9 cellular contexts compared by ENCODE assay signal in genomic region chr14:22713631-22713950, GRCh38.
DNase-seq lines count a peak whose midpoint lies in the region; TF ChIP-seq lines count a peak whose summit lies in the region.
"Had no signal": no experiment of that assay in that cellular context is flagged by ENCODE, and none has a peak within 500 bp of the region (broad histone marks: within the 10 kb centered on the region; RNA-seq: fewer than 3 reads in every experiment).

No MANE protein-coding gene starts in this region.

- H3K27ac ChIP-seq in OCI-LY1 (ENCODE audit: low read depth, low read length, poor library complexity, severe bottlenecking) (no peak overlapping the region), duodenal mucosa (ENCODE audit: low read depth, low read length) (no peak overlapping the region)

- H3K27me3 ChIP-seq in OCI-LY1 (ENCODE audit: insufficient read depth, low read length) (no peaks in the 10 kb centered on the region), duodenal mucosa (ENCODE audit: control insufficient read depth in 1 of 2, insufficient read depth in 2 of 2, low read length in 2 of 2) (peaks cover 0 to 5% of the 10 kb centered on the region in 2 donors)

- no peaks in the 10 kb centered on the region; the same call in 1 of the 2 replicates for H3F3A ChIP-seq in OCI-LY1 (ENCODE audit: insufficient read depth, low read length)

- H3K4me1 ChIP-seq in OCI-LY1 (ENCODE audit: insufficient read depth, low read length, severe bottlenecking) (peaks cover 14% of the 10 kb centered on the region), duodenal mucosa (ENCODE audit: control insufficient read depth in 1 of 2, insufficient read depth in 2 of 2, low read length in 2 of 2) (peaks cover 3% of the 10 kb centered on the region in 2 donors)

- H3K36me3 ChIP-seq in OCI-LY1 (ENCODE audit: insufficient read depth, low read length) (no peaks in the 10 kb centered on the region), duodenal mucosa (ENCODE audit: control insufficient read depth in 1 of 2, insufficient read depth in 2 of 2, low read length in 2 of 2) (no peaks in the 10 kb centered on the region)

- no peaks in the 10 kb centered on the region for H3K9me2 ChIP-seq in OCI-LY1 (ENCODE audit: low read depth, low read length)

- H3K9me3 ChIP-seq in OCI-LY1 (ENCODE audit: low read length) (no peaks in the 10 kb centered on the region), duodenal mucosa (ENCODE audit: control insufficient read depth in 1 of 2, low read length in 2 of 2) (no peaks in the 10 kb centered on the region)

- DNase-seq in DMS53 (lab: John Stamatoyannopoulos, UW) (peak; percentile 55), DMS53 treated with DMSO at 0.1 percent for 48 hours (lab: John Stamatoyannopoulos, UW; ENCODE audit: unreplicated experiment) (no peak), retinal pigment epithelial cell (ENCODE audit: low read depth) (no peak), NCI-H2107 treated with DMSO at 0.1 percent for 48 hours (lab: John Stamatoyannopoulos, UW; ENCODE audit: unreplicated experiment) (no peak), HuH-7 (ENCODE audit: low spot score) (no peak), NCI-H2171 treated with DMSO at 0.1 percent for 48 hours (lab: John Stamatoyannopoulos, UW) (no peak)
- DNase-seq: 8988T had no signal

- no peak for TF ChIP-seq CTCF in OCI-LY1 (IDR thresholded peaks at IDR 0.05; ENCODE audit: low read length)
- TF ChIP-seq CTCF in retinal pigment epithelial cell (conservative IDR thresholded peaks at IDR 0.05; ENCODE audit: low read depth, low read length) = no peak

- H3K9ac ChIP-seq in OCI-LY1 (ENCODE audit: low read length) (peak overlapping the region; percentile 52; the same call in 1 of the 2 replicates), duodenal mucosa (ENCODE audit: low read depth in 1 of 2, low read length in 2 of 2) (peak overlapping the region in 1 of 2 donors; percentile 51)

- H2AFZ ChIP-seq in OCI-LY1 (ENCODE audit: low read length) = peak overlapping the region; percentile 81; the same call in 1 of the 2 replicates

- H3K4me3 ChIP-seq in OCI-LY1 (ENCODE audit: low read depth, low read length, poor library complexity, severe bottlenecking) (peak overlapping the region; percentile 57), duodenal mucosa (ENCODE audit: low read depth in 1 of 2, low read length in 2 of 2) (peak overlapping the region; percentile 55 to 71), retinal pigment epithelial cell (ENCODE audit: low read length) (peak overlapping the region; percentile 16)

- no peaks in the 10 kb centered on the region for H3K79me2 ChIP-seq in OCI-LY1 (ENCODE audit: insufficient read depth, low read length)

- no peaks in the 10 kb centered on the region for H4K20me1 ChIP-seq in OCI-LY1 (ENCODE audit: insufficient read depth, low read length)

- H3K4me2 ChIP-seq in OCI-LY1 (ENCODE audit: low read length) = peak overlapping the region; percentile 82
